ENCODE assay signal across 8 cellular contexts in genomic region chr4:1792832-1793495, GRCh38. TPM values are rescaled to one million over a fixed set of nuclear protein-coding genes. Genes with fewer than 3 reads are reported as not detected.
DNase-seq lines count a peak whose midpoint lies in the region; ATAC-seq and TF ChIP-seq lines count a peak whose summit lies in the region.

FGFR3 (plus strand) TSS chr4:1793293; CDS start chr4:1793935, 642 bp downstream.

- H3K27ac ChIP-seq in A673 (ENCODE audit: low read depth, low read length, poor library complexity, severe bottlenecking) = no peak within 1 kb of the TSS
- peak within 1 kb of the TSS; percentile 55 to 90 (median 84) for H3K27ac ChIP-seq in esophagus squamous epithelium
- peak within 1 kb of the TSS; percentile 3 for H3K27ac ChIP-seq in vagina

- H3K9me3 Mint-ChIP-seq in activated CD8-positive, alpha-beta memory T cell treated with anti-CD3 and anti-CD28 coated beads, Interleukin-2, amount 10 ng/mL, durations not matched to agents 7 days and 5 days (ENCODE audit: low read depth) = no peaks in the 10 kb centered on the region
- no peaks in the 10 kb centered on the region for H3K9me3 Mint-ChIP-seq in nephron progenitor cell

- peak; percentile 54 for ATAC-seq in GM18868 (IDR thresholded peaks at IDR 0.05; ENCODE audit: unreplicated experiment)
- peak; percentile 79 for ATAC-seq in activated CD8-positive, alpha-beta memory T cell treated with anti-CD3 and anti-CD28 coated beads, Interleukin-2, amount 10 ng/mL, durations not matched to agents 7 days and 5 days

- intact Hi-C loops in A673 (cut with micrococcal nuclease; ENCODE audit: unreplicated experiment) (no loop called here), esophagus squamous epithelium (cut with DNase I) (no loop called here), vagina (cut with DNase I) (no loop called here)

- CTCF ChIA-PET in A673 (lab: Charles Lee) = interaction anchor here (0.6 kb wide), 1 partner anchor 45 kb away, joined by 3 read pairs; no protein-coding TSS in a partner anchor
- CTCF ChIA-PET in activated CD8-positive, alpha-beta memory T cell treated with anti-CD3 and anti-CD28 coated beads, Interleukin-2, amount 10 ng/mL, durations not matched to agents 7 days and 5 days (lab: Charles Lee) = interaction anchor here (1.0 to 2.3 kb wide), 4 partner anchors 17 to 110 kb away, joined by 3 to 7 read pairs (median 4); no protein-coding TSS in a partner anchor

- H3K4me1 ChIP-seq in A673 (ENCODE audit: insufficient read depth, low read length, poor library complexity, severe bottlenecking) = peaks cover 4% of the 10 kb centered on the region
- H3K4me1 ChIP-seq in esophagus squamous epithelium = peaks cover 41 to 79% (median 44%) of the 10 kb centered on the region in 3 donors
- H3K4me1 ChIP-seq in vagina = peaks cover 32% of the 10 kb centered on the region

- H3K36me3 ChIP-seq in A673 (ENCODE audit: insufficient read depth, low read length, poor library complexity, severe bottlenecking) (no peaks in the 10 kb centered on the region), MG63 (no peaks in the 10 kb centered on the region), esophagus squamous epithelium (peaks cover 0 to 22% (median 0%) of the 10 kb centered on the region in 3 donors), vagina (no peaks in the 10 kb centered on the region)

- WGBS in esophagus squamous epithelium, 2 donors = no CpG with 5 or more reads among the region's 95 CpGs

- DNase-seq in A673 (ENCODE audit: low spot score) (peak; percentile 73), MG63 (peak; percentile 13), esophagus squamous epithelium (lab: John Stamatoyannopoulos, UW) (no peak), nephron progenitor cell (peak; percentile 77), vagina (ENCODE audit: extremely low spot score in 2 of 2) (no peak), superior temporal gyrus (ENCODE audit: extremely low spot score) (no peak)
- DNase-seq in activated CD8-positive, alpha-beta memory T cell treated with anti-CD3 and anti-CD28 coated beads, Interleukin-2, amount 10 ng/mL, durations not matched to agents 7 days and 5 days = no peak

- peaks cover 2% of the 10 kb centered on the region for H3K4me1 Mint-ChIP-seq in activated CD8-positive, alpha-beta memory T cell treated with anti-CD3 and anti-CD28 coated beads, Interleukin-2, amount 10 ng/mL, durations not matched to agents 7 days and 5 days
- H3K4me1 Mint-ChIP-seq in nephron progenitor cell = peaks cover 16% of the 10 kb centered on the region

- H3K27ac Mint-ChIP-seq in activated CD8-positive, alpha-beta memory T cell treated with anti-CD3 and anti-CD28 coated beads, Interleukin-2, amount 10 ng/mL, durations not matched to agents 7 days and 5 days = no peak within 1 kb of the TSS
- H3K27ac Mint-ChIP-seq in nephron progenitor cell = no peak within 1 kb of the TSS

- no TSS peak for BruUV-seq in A673 (replicated peaks; lab: Mats Ljungman, UMichigan)

- peaks cover 34% of the 10 kb centered on the region for H3K27me3 Mint-ChIP-seq in activated CD8-positive, alpha-beta memory T cell treated with anti-CD3 and anti-CD28 coated beads, Interleukin-2, amount 10 ng/mL, durations not matched to agents 7 days and 5 days
- peaks cover 59% of the 10 kb centered on the region for H3K27me3 Mint-ChIP-seq in nephron progenitor cell (ENCODE audit: low read depth, poor library complexity)

- peaks cover 15% of the 10 kb centered on the region for H3K27me3 ChIP-seq in A673 (replicated peaks; ENCODE audit: insufficient read depth, low read depth, low read length, poor library complexity)
- peaks cover 12% of the 10 kb centered on the region; the same call in 1 of the 2 replicates for H3K27me3 ChIP-seq in MG63
- H3K27me3 ChIP-seq in esophagus squamous epithelium = peaks cover 0 to 42% (median 0%) of the 10 kb centered on the region in 4 donors
- H3K27me3 ChIP-seq in vagina = no peaks in the 10 kb centered on the region

- H3K4me3 ChIP-seq in A673 (ENCODE audit: low read depth, low read length, poor library complexity, severe bottlenecking) (peak within 1 kb of the TSS; percentile 55), MG63 (no peak within 1 kb of the TSS; the same call in 1 of the 2 replicates), esophagus squamous epithelium (peak within 1 kb of the TSS; percentile 71 to 86 (median 82)), vagina (peak within 1 kb of the TSS; percentile 47 to 66)

- no peak within 1 kb of the TSS for H3K4me3 Mint-ChIP-seq in activated CD8-positive, alpha-beta memory T cell treated with anti-CD3 and anti-CD28 coated beads, Interleukin-2, amount 10 ng/mL, durations not matched to agents 7 days and 5 days
- H3K4me3 Mint-ChIP-seq in nephron progenitor cell = peak within 1 kb of the TSS; percentile 72

- POLR2A ChIA-PET in A673 (lab: Charles Lee; ENCODE audit: low non-redundant PET) = no interaction called here

- H3K36me3 Mint-ChIP-seq in activated CD8-positive, alpha-beta memory T cell treated with anti-CD3 and anti-CD28 coated beads, Interleukin-2, amount 10 ng/mL, durations not matched to agents 7 days and 5 days = no peaks in the 10 kb centered on the region
- no peaks in the 10 kb centered on the region for H3K36me3 Mint-ChIP-seq in nephron progenitor cell (ENCODE audit: low read depth)

- TF ChIP-seq POLR2A in esophagus squamous epithelium (IDR thresholded peaks at IDR 0.05) (peak in 2 of 4 donors; percentile 50 to 79), vagina (IDR thresholded peaks at IDR 0.05) (peak in 1 of 2 donors; percentile 38)

- TF ChIP-seq CTCF in A673 (conservative IDR thresholded peaks at IDR 0.05; ENCODE audit: low read depth, low read length) (no peak), esophagus squamous epithelium (IDR thresholded peaks at IDR 0.05) (no peak), nephron progenitor cell (IDR thresholded peaks at IDR 0.05) (no peak), vagina (IDR thresholded peaks at IDR 0.05) (no peak)

- H3K9me3 ChIP-seq in A673 (ENCODE audit: low read depth, low read length, poor library complexity, severe bottlenecking) (no peaks in the 10 kb centered on the region), MG63 (no peaks in the 10 kb centered on the region), esophagus squamous epithelium (no peaks in the 10 kb centered on the region), vagina (no peaks in the 10 kb centered on the region)

RNA-seq across cellular contexts. Expression of gene FGFR3, which starts in this region (rescaled TPM):
- total RNA-seq in A673 (2021) (4.7 and 5.5 TPM in 2 replicates), esophagus squamous epithelium (100 to 1,000 TPM; 175 to 307 (median 223) TPM), vagina (96.5 TPM)
- 0.07 and 8.9 TPM in 2 replicates for total RNA-seq in MG63 (2014; rRNA removed; shearing (Covaris generic); ENCODE audit: low replicate concordance)
- total RNA-seq in activated CD8-positive, alpha-beta memory T cell treated with anti-CD3 and anti-CD28 coated beads, Interleukin-2, amount 10 ng/mL, durations not matched to agents 7 days and 5 days = under 1 TPM; 0.15 to 0.21 TPM

Comparison
In these comparisons a context has a peak if more than half of its experiments do, and no peak if none do; other contexts are left out.
1. Peak in ATAC-seq in activated CD8-positive, alpha-beta memory T cell treated with anti-CD3 and anti-CD28 coated beads, Interleukin-2, amount 10 ng/mL, durations not matched to agents 7 days and 5 days; RNA of the gene not detected or under 1 TPM.
2. DNase-seq: peak in A673 (single experiment), MG63 (single experiment) and nephron progenitor cell (single experiment); none in activated CD8-positive, alpha-beta memory T cell treated with anti-CD3 and anti-CD28 coated beads, Interleukin-2, amount 10 ng/mL, durations not matched to agents 7 days and 5 days (single experiment), esophagus squamous epithelium (single experiment), vagina (0 of 2) and superior temporal gyrus (single experiment).